Comparison of ENCODE assay signal across 8 cellular contexts in genomic region chr19:42034640-42035384, GRCh38. TPM values are rescaled to one million over a fixed set of nuclear protein-coding genes. Genes with fewer than 3 reads are reported as not detected.
A peak's percentile ranks its signal among the peaks of the same experiment; 100 is the strongest.
DNase-seq lines count a peak whose midpoint lies in the region; ATAC-seq and TF ChIP-seq lines count a peak whose summit lies in the region.
"Not testable (repeated sequence)": the region's sequence is repeated elsewhere in the genome, so short reads cannot be mapped to it uniquely, and the experiment has no call there.

No MANE protein-coding gene starts in this region.

- ATAC-seq in Right ventricle myocardium superior (ENCODE audit: poor library complexity) = not testable (repeated sequence)
- ATAC-seq in omental fat pad (ENCODE audit: low FRiP score) = peak; percentile 80
- peak; percentile 95 to 98 for ATAC-seq in stimulated activated naive B cell treated with anti-CD40 and anti-IgM and Interleukin-4, amounts not matched to agents 10 μg/mL and 1 μg/mL and 100 μg/mL, for 72 hours (replicated peaks)

- not testable (repeated sequence) for H3K27ac Mint-ChIP-seq in stimulated activated naive B cell treated with anti-CD40 and anti-IgM and Interleukin-4, amounts not matched to agents 10 μg/mL and 1 μg/mL and 100 μg/mL, for 72 hours

- peak; percentile 82 for TF ChIP-seq CTCF in HL-60 (IDR thresholded peaks at IDR 0.05; ENCODE audit: insufficient read depth, low read length)
- TF ChIP-seq CTCF in WI38 (IDR thresholded peaks at IDR 0.05; ENCODE audit: low read depth, low read length) = peak; percentile 84
- TF ChIP-seq CTCF in ascending aorta (IDR thresholded peaks at IDR 0.05) = peak; percentile 31 to 77 (median 75)
- peak in 1 of 3 donors; percentile 61 for TF ChIP-seq CTCF in omental fat pad (IDR thresholded peaks at IDR 0.05)

- H3K27me3 ChIP-seq in HL-60 (ENCODE audit: insufficient read depth, poor library complexity, severe bottlenecking); ascending aorta: not testable (repeated sequence)

- DNase-seq in DMS 273 (lab: John Stamatoyannopoulos, UW; ENCODE audit: unreplicated experiment) = peak; percentile 89
- DNase-seq in HL-60 (ENCODE audit: low read depth in 1 of 2, low spot score in 1 of 2) = peak; percentile 34 to 50
- DNase-seq in NCI-H510A (lab: John Stamatoyannopoulos, UW) = peak; percentile 50
- not testable (repeated sequence) for DNase-seq in ascending aorta (ENCODE audit: low spot score in 2 of 2)
- DNase-seq in Right ventricle myocardium superior = peak; percentile 65
- peak; percentile 68 for DNase-seq in omental fat pad (ENCODE audit: low spot score)
- peak; percentile 37 for DNase-seq in stimulated activated naive B cell treated with anti-CD40 and anti-IgM and Interleukin-4, amounts not matched to agents 10 μg/mL and 1 μg/mL and 100 μg/mL, for 72 hours

- intact Hi-C loops in ascending aorta (cut with DNase I) = not testable (repeated sequence)
- intact Hi-C loops in Right ventricle myocardium superior (cut with DNase I) = loop anchor here (5.0 kb wide), 1 partner anchor 38 kb away; no protein-coding TSS in a partner anchor

- H3K4me1 Mint-ChIP-seq in stimulated activated naive B cell treated with anti-CD40 and anti-IgM and Interleukin-4, amounts not matched to agents 10 μg/mL and 1 μg/mL and 100 μg/mL, for 72 hours = not testable (repeated sequence)

- H3K4me3 Mint-ChIP-seq in stimulated activated naive B cell treated with anti-CD40 and anti-IgM and Interleukin-4, amounts not matched to agents 10 μg/mL and 1 μg/mL and 100 μg/mL, for 72 hours = not testable (repeated sequence)

- peaks cover 2 to 30% of the 10 kb centered on the region in 2 donors for H3K36me3 ChIP-seq in ascending aorta

- H3K4me1 ChIP-seq in ascending aorta = not testable (repeated sequence)

- not testable (repeated sequence) for H3K27ac ChIP-seq in HL-60 (replicated peaks); ascending aorta

- H3K9me3 Mint-ChIP-seq in stimulated activated naive B cell treated with anti-CD40 and anti-IgM and Interleukin-4, amounts not matched to agents 10 μg/mL and 1 μg/mL and 100 μg/mL, for 72 hours = not testable (repeated sequence)

- H3K27me3 Mint-ChIP-seq in stimulated activated naive B cell treated with anti-CD40 and anti-IgM and Interleukin-4, amounts not matched to agents 10 μg/mL and 1 μg/mL and 100 μg/mL, for 72 hours = not testable (repeated sequence)

- H3K9me3 ChIP-seq in ascending aorta = not testable (repeated sequence)

- not testable (repeated sequence) for H3K36me3 Mint-ChIP-seq in stimulated activated naive B cell treated with anti-CD40 and anti-IgM and Interleukin-4, amounts not matched to agents 10 μg/mL and 1 μg/mL and 100 μg/mL, for 72 hours

- H3K4me3 ChIP-seq in HL-60 (replicated peaks; ENCODE audit: insufficient read depth, low read length); ascending aorta: not testable (repeated sequence)
- peak overlapping the region; percentile 32; the same call in 1 of the 2 replicates for H3K4me3 ChIP-seq in WI38 (ENCODE audit: low read depth, low read length)

RNA-seq across cellular contexts. Expression of gene GRIK5, which starts 35.2 kb away (rescaled TPM):
- total RNA-seq in ascending aorta = 15.5 TPM
- total RNA-seq in Right ventricle myocardium superior = 4.0 TPM
- 1 to 10 TPM in 3 of 4 donors, under 1 TPM in 1; 0.32 to 2.1 (median 1.6) TPM for total RNA-seq in omental fat pad

RNA-seq across cellular contexts. Expression of gene ATP1A3, which starts 40.8 kb away (rescaled TPM):
- total RNA-seq in ascending aorta (1.1 TPM), Right ventricle myocardium superior (388 TPM), omental fat pad (under 1 TPM in 2 of 4 donors, not detected in 2; 0.13 to 0.28 TPM)

RNA-seq across cellular contexts. Expression of gene ZNF574, which starts 41.2 kb away (rescaled TPM):
- total RNA-seq in ascending aorta (14.9 TPM), Right ventricle myocardium superior (8.4 TPM), omental fat pad (10 to 100 TPM; 11.6 to 22.9 (median 12.8) TPM)

Comparison
In these comparisons a context has a peak if more than half of its experiments do, and no peak if none do; other contexts are left out.
1. RNA of gene ATP1A3, which starts 40.8 kb away (total RNA-seq): 388 TPM in Right ventricle myocardium superior (single experiment); 1.1 TPM in ascending aorta (single experiment) and 0.13 to 0.28 TPM in omental fat pad; every median in the first group is over 100 times any median in the second.